ENCODE assay signal across 13 cellular contexts in genomic region chr4:143294310-143294709, GRCh38. TPM values are rescaled to one million over a fixed set of nuclear protein-coding genes. Genes with fewer than 3 reads are reported as not detected.
DNase-seq lines count a peak whose midpoint lies in the region; ATAC-seq, FAIRE-seq and TF ChIP-seq lines count a peak whose summit lies in the region.
"Had no signal": no experiment of that assay in that cellular context is flagged by ENCODE, and none has a peak within 500 bp of the region (broad histone marks: within the 10 kb centered on the region; RNA-seq: fewer than 3 reads in every experiment).

No MANE protein-coding gene starts in this region.

- H3K4me1 ChIP-seq in kidney (ENCODE audit: control insufficient read depth in 1 of 2, insufficient read depth in 1 of 2, low read depth in 1 of 2, low read length in 2 of 2) = no peaks in the 10 kb centered on the region
- H3K4me1 ChIP-seq in stomach = peaks cover 0 to 30% (median 9%) of the 10 kb centered on the region in 4 donors
- H3K4me1 ChIP-seq: BLaER1 treated with 17β-estradiol and CSF1 and Interleukin-3, amounts not matched to agents 10 nM and 100 nM had no signal

- H3K9ac ChIP-seq in kidney (ENCODE audit: low read length in 2 of 2) = no peak overlapping the region
- H3K9ac ChIP-seq: BLaER1 treated with 17β-estradiol and CSF1 and Interleukin-3, amounts not matched to agents 10 nM and 100 nM; KMS-11 had no signal

- no peak for TF ChIP-seq POLR2A in stomach (IDR thresholded peaks at IDR 0.05)

- intact Hi-C loops in kidney (cut with DNase I) (no loop called here), stomach (cut with DNase I; ENCODE audit: low total_unique reads) (no loop called here)

- DNase-seq in GM04504 (ENCODE audit: low read depth) = peak; percentile 58
- peak; percentile 75 for DNase-seq in cerebellum (ENCODE audit: low spot score)
- DNase-seq in kidney = peak; percentile 88
- DNase-seq in stomach = peak; percentile 84
- DNase-seq in H4 (ENCODE audit: low spot score) = no peak
- DNase-seq in activated T-cell treated with anti-CD3 and anti-CD28 coated beads, Interleukin-2, amount 50 U/mL, for 1 hour = no peak
- DNase-seq: activated CD8-positive, alpha-beta memory T cell treated with anti-CD3 and anti-CD28 coated beads, Interleukin-2, amount 50 U/mL, for 48 hours; HCEC 1CT had no signal

- no peaks in the 10 kb centered on the region for H3K27me3 ChIP-seq in stomach
- H3K27me3 ChIP-seq: BLaER1 treated with 17β-estradiol and CSF1 and Interleukin-3, amounts not matched to agents 10 nM and 100 nM had no signal

- no peak for ATAC-seq in GM18861 (IDR thresholded peaks at IDR 0.05; ENCODE audit: unreplicated experiment)
- no peak for ATAC-seq in GM19452 (IDR thresholded peaks at IDR 0.05; ENCODE audit: unreplicated experiment)

- H3K9me3 ChIP-seq in kidney (ENCODE audit: control insufficient read depth in 1 of 2, low read length in 2 of 2) = no peaks in the 10 kb centered on the region
- H3K9me3 ChIP-seq in stomach = no peaks in the 10 kb centered on the region
- H3K9me3 ChIP-seq: BLaER1 treated with 17β-estradiol and CSF1 and Interleukin-3, amounts not matched to agents 10 nM and 100 nM had no signal

- H3K4me3 ChIP-seq in kidney (ENCODE audit: low read length in 2 of 2) (no peak overlapping the region), stomach (no peak overlapping the region)
- H3K4me3 ChIP-seq: BLaER1 treated with 17β-estradiol and CSF1 and Interleukin-3, amounts not matched to agents 10 nM and 100 nM had no signal

- H3K36me3 ChIP-seq in kidney (ENCODE audit: control insufficient read depth in 1 of 2, insufficient read depth in 2 of 2, low read length in 2 of 2) = no peaks in the 10 kb centered on the region
- H3K36me3 ChIP-seq in stomach = no peaks in the 10 kb centered on the region
- H3K36me3 ChIP-seq: BLaER1 treated with 17β-estradiol and CSF1 and Interleukin-3, amounts not matched to agents 10 nM and 100 nM had no signal

- no peak for TF ChIP-seq CTCF in kidney (IDR thresholded peaks at IDR 0.05; ENCODE audit: borderline replicate concordance, extremely low read depth, insufficient read depth)
- TF ChIP-seq CTCF in stomach (IDR thresholded peaks at IDR 0.05) = no peak

- no peak for FAIRE-seq in kidney (lab: Jason Lieb, UNC)
- FAIRE-seq: RCC 7860 had no signal

- no peak overlapping the region for H3K27ac ChIP-seq in kidney (ENCODE audit: low read depth in 2 of 2, low read length in 2 of 2)
- peak overlapping the region in 4 of 5 donors; percentile 3 to 47 (median 32) for H3K27ac ChIP-seq in stomach
- H3K27ac ChIP-seq: BLaER1 treated with 17β-estradiol and CSF1 and Interleukin-3, amounts not matched to agents 10 nM and 100 nM; KMS-11 had no signal

- TF ChIP-seq EP300 in stomach (IDR thresholded peaks at IDR 0.05) = no peak

- 7 to 21% (median 17%) methylated on average over 3 of the region's 3 CpGs for WGBS in stomach, 5 donors

RNA-seq across cellular contexts. Expression of gene GAB1, which starts 42.4 kb away (rescaled TPM):
- total RNA-seq in cerebellum = 65.7 TPM
- 38.0 TPM for total RNA-seq in kidney
- 3.6 TPM for polyA plus RNA-seq in kidney (ENCODE audit: insufficient read depth, low read depth, low replicate concordance)
- total RNA-seq in stomach = 100 to 1,000 TPM in 1 of 5 donors, 10 to 100 TPM in 4; 25.1 to 101 (median 60.8) TPM
- 1 to 10 TPM; 3.2 to 4.8 (median 4.3) TPM for polyA plus RNA-seq in stomach
- 9.0 and 16.8 TPM in 2 replicates for total RNA-seq in H4 (2014; rRNA removed; shearing (Covaris generic))

Comparison
In these comparisons a context has a peak if more than half of its experiments do, and no peak if none do; other contexts are left out.
1. DNase-seq: peak in GM04504 (single experiment), cerebellum (single experiment), kidney (single experiment) and stomach (single experiment); none in H4 (single experiment) and activated T-cell treated with anti-CD3 and anti-CD28 coated beads, Interleukin-2, amount 50 U/mL, for 1 hour (single experiment).
2. H3K27ac ChIP-seq: peak in stomach (4 of 5); none in kidney (0 of 2).